14 cellular contexts compared by ENCODE assay signal in the genomic region with DNA sequence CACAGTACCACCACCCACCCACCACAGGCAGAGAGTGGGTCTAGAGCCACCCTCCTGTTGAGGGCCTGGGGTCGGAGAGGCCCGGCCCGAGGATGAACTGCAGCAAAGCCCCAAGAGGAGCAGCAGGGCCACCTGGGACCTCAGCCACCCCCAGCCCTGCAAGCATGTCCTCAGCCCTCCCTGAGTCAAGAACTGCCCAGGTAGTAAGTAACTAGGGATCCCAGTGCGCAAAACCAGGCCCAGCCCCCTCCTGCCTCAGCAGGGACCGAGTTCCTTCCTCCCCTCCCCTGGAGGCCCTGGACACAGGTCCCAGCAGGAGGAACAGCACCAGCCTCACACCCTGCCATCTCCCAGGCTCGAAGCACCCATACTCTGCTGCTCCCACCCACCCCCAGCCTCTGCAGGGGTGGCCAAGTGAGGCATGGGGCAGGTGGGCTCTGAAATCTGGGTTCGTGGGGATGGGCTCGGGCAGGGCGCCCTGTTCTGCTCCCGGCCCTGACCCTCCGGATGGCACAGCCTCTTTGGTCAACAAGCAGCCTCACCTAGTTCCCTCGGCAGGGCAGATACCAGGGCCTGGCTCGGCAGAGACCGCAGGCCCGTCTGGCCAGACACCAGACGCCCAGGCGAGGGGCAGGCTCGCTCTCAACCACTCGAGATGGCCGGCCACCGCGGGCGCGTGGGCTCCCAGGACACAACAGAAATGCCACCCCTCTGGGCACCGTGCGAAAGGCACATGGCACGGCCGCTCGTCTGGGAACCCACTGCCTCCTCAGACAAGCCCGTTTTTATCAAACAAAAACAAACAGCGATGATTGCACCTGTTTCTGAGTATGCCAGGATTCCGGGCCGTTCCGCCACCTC. TPM values are rescaled to one million over a fixed set of nuclear protein-coding genes. Genes with fewer than 3 reads are reported as not detected.
DNase-seq lines count a peak whose midpoint lies in the region; ATAC-seq, FAIRE-seq and TF ChIP-seq lines count a peak whose summit lies in the region.
"Had no signal": no experiment of that assay in that cellular context is flagged by ENCODE, and none has a peak within 500 bp of the region (broad histone marks: within the 10 kb centered on the region; RNA-seq: fewer than 3 reads in every experiment).

No MANE protein-coding gene starts in this region.

- peak overlapping the region; percentile 13 for H3K4ac ChIP-seq in trophoblast cell (ENCODE audit: low read depth, low read length)

- no peaks in the 10 kb centered on the region for H3K36me3 ChIP-seq in breast epithelium
- peaks cover 20 to 23% of the 10 kb centered on the region in 2 experiments for H3K36me3 ChIP-seq in trophoblast cell (ENCODE audit: control insufficient read depth in 1 of 2, insufficient read depth in 2 of 2, low read length in 2 of 2)

- no peaks in the 10 kb centered on the region for H3K27me3 Mint-ChIP-seq in MCF 10A (ENCODE audit: insufficient read depth, unreplicated experiment)
- H3K27me3 Mint-ChIP-seq: activated B cell treated with CpG ODN at 0.5 μM for 24 hours had no signal

- peak overlapping the region; percentile 23 for H2AFZ ChIP-seq in trophoblast cell (ENCODE audit: insufficient read depth, low read length, poor library complexity)

- H2BK120ac ChIP-seq in trophoblast cell (ENCODE audit: insufficient read depth, low read length, poor library complexity), result no peak overlapping the region

- FAIRE-seq in GM19239 (lab: Jason Lieb, UNC), result no peak

- no peak overlapping the region for H4K12ac ChIP-seq in trophoblast cell (ENCODE audit: low read depth, low read length)

- H3K79me2 ChIP-seq in trophoblast cell (ENCODE audit: control insufficient read depth, insufficient read depth, low read length, poor library complexity), result no peaks in the 10 kb centered on the region

- POLR2A ChIA-PET in MCF 10A (lab: Yijun Ruan, JAX), result no interaction called here

- BruUV-seq in MCF 10A (replicated peaks; lab: Mats Ljungman, UMichigan), result no TSS peak

- peak overlapping the region; percentile 37 for H4K91ac ChIP-seq in trophoblast cell (ENCODE audit: low read depth, low read length)

- peaks cover 7% of the 10 kb centered on the region for H3K79me1 ChIP-seq in trophoblast cell (ENCODE audit: low read length)

- DNase-seq in breast epithelium (ENCODE audit: low spot score in 2 of 2) (no peak), MCF 10A (ENCODE audit: unreplicated experiment) (no peak), right cardiac atrium (peak; percentile 13 to 52 (median 46)), trophoblast cell (no peak), GM19239 (ENCODE audit: insufficient read length, low spot score) (no peak)
- no peak for DNase-seq in effector CD8-positive, alpha-beta T cell (lab: John Stamatoyannopoulos, UW)
- no peak for DNase-seq in activated CD8-positive, alpha-beta memory T cell treated with anti-CD3 and anti-CD28 coated beads, Interleukin-2, amount 50 U/mL, for 48 hours
- DNase-seq: activated B cell treated with CpG ODN at 0.5 μM for 24 hours, amygdala, DMS 273 treated with DMSO at 0.1 percent for 48 hours, NCI-H1694 treated with DMSO at 0.1 percent for 48 hours, NCI-H774 had no signal

- H3K27ac ChIP-seq in breast epithelium (peak overlapping the region; percentile 30 to 54), right cardiac atrium (ENCODE audit: low read length) (no peak overlapping the region), trophoblast cell (ENCODE audit: low read depth, low read length) (no peak overlapping the region)
- H3K27ac ChIP-seq: SJSA1 had no signal

- no peak overlapping the region for H3K4me3 Mint-ChIP-seq in MCF 10A (ENCODE audit: unreplicated experiment)
- H3K4me3 Mint-ChIP-seq: activated B cell treated with CpG ODN at 0.5 μM for 24 hours had no signal

- CTCF ChIA-PET in MCF 10A (lab: Yijun Ruan, JAX), result no interaction called here

- 83% methylated on average over 34 of the region's 34 CpGs for WGBS in right cardiac atrium
- no CpG with 5 or more reads among the region's 34 CpGs for WGBS in trophoblast cell (ENCODE audit: extremely low coverage, insufficient coverage, insufficient read length)

- H4K8ac ChIP-seq in trophoblast cell (ENCODE audit: low read depth, low read length), result peak overlapping the region; percentile 50

- H3K9ac ChIP-seq in trophoblast cell (ENCODE audit: low read length), result no peak overlapping the region

- no peak overlapping the region for H2BK5ac ChIP-seq in trophoblast cell (ENCODE audit: low read depth, low read length, poor library complexity)

- H3K9me3 ChIP-seq in breast epithelium (no peaks in the 10 kb centered on the region), right cardiac atrium (ENCODE audit: control insufficient read depth, low read length) (no peaks in the 10 kb centered on the region), trophoblast cell (ENCODE audit: insufficient read depth, low read depth, low read length) (peaks cover 7% of the 10 kb centered on the region)
- H3K9me3 ChIP-seq: SJSA1 had no signal

- H2AK5ac ChIP-seq in trophoblast cell (ENCODE audit: low read length), result peak overlapping the region; percentile 67

- no peak overlapping the region for H3K27ac Mint-ChIP-seq in MCF 10A (ENCODE audit: low read depth, unreplicated experiment)
- H3K27ac Mint-ChIP-seq: activated B cell treated with CpG ODN at 0.5 μM for 24 hours had no signal

- TF ChIP-seq POLR2A in breast epithelium (IDR thresholded peaks at IDR 0.05), result no peak

- TF ChIP-seq CTCF in breast epithelium (IDR thresholded peaks at IDR 0.05) (no peak), MCF 10A (IDR thresholded peaks at IDR 0.05; ENCODE audit: unreplicated experiment) (no peak)

- no peaks in the 10 kb centered on the region for H3K4me1 ChIP-seq in breast epithelium
- H3K4me1 ChIP-seq in right cardiac atrium (ENCODE audit: control insufficient read depth, insufficient read depth, low read length), result no peaks in the 10 kb centered on the region
- H3K4me1 ChIP-seq in trophoblast cell (ENCODE audit: control insufficient read depth in 1 of 2, insufficient read depth in 2 of 2, low read length in 2 of 2), result peaks cover 15 to 18% of the 10 kb centered on the region in 2 experiments
- H3K4me1 ChIP-seq: SJSA1 had no signal

- H3K14ac ChIP-seq in trophoblast cell (ENCODE audit: low read length), result peak overlapping the region; percentile 40

- no peak overlapping the region for H3K23ac ChIP-seq in trophoblast cell (ENCODE audit: low read length)

- H3K27me3 ChIP-seq in breast epithelium (no peaks in the 10 kb centered on the region), right cardiac atrium (ENCODE audit: control insufficient read depth, insufficient read depth) (no peaks in the 10 kb centered on the region), trophoblast cell (ENCODE audit: insufficient read depth, low read length) (no peaks in the 10 kb centered on the region)
- H3K27me3 ChIP-seq: SJSA1 had no signal

- H3K18ac ChIP-seq in trophoblast cell (ENCODE audit: low read length), result peak overlapping the region; percentile 49

- H3K4me1 Mint-ChIP-seq in MCF 10A (ENCODE audit: insufficient read depth, unreplicated experiment), result no peaks in the 10 kb centered on the region
- H3K4me1 Mint-ChIP-seq: activated B cell treated with CpG ODN at 0.5 μM for 24 hours had no signal

- ATAC-seq in right cardiac atrium (no peak), HG02840 (IDR thresholded peaks at IDR 0.05; ENCODE audit: low FRiP score, unreplicated experiment) (no peak)

- no peak overlapping the region for H3K4me2 ChIP-seq in trophoblast cell (ENCODE audit: low read length)

- intact Hi-C loops in breast epithelium (cut with DNase I; ENCODE audit: low total_unique reads) (loop anchor here (5.0 kb wide), 1 partner anchor 167 kb away; no protein-coding TSS in a partner anchor), MCF 10A (cut with micrococcal nuclease) (no loop called here), right cardiac atrium (cut with DNase I) (no loop called here)

- peak overlapping the region; percentile 38 for H2BK12ac ChIP-seq in trophoblast cell (ENCODE audit: low read length)

- peaks cover 45% of the 10 kb centered on the region for H3K36me3 Mint-ChIP-seq in MCF 10A (ENCODE audit: insufficient read depth, unreplicated experiment)

- H3K9me3 Mint-ChIP-seq in MCF 10A (ENCODE audit: unreplicated experiment), result no peaks in the 10 kb centered on the region
- H3K9me3 Mint-ChIP-seq: activated B cell treated with CpG ODN at 0.5 μM for 24 hours had no signal

- H3K4me3 ChIP-seq in breast epithelium (no peak overlapping the region), right cardiac atrium (ENCODE audit: low read length) (no peak overlapping the region), trophoblast cell (ENCODE audit: low read depth, low read length) (no peak overlapping the region)
- H3K4me3 ChIP-seq: SJSA1 had no signal

RNA-seq across cellular contexts. Expression of a gene that starts 15.2 kb away (rescaled TPM):
- total RNA-seq in breast epithelium (10 to 100 TPM; 19.8 to 33.4 (median 31.2) TPM), MCF 10A (2022) (20.1 and 26.6 TPM in 2 replicates), right cardiac atrium (10 to 100 TPM; 32.2 to 44.3 (median 38.4) TPM)
- polyA plus RNA-seq in right cardiac atrium, result 18.3 TPM
- 9.7 and 10.6 TPM in 2 replicates for polyA plus RNA-seq in trophoblast cell (2013)

Comparison
In these comparisons a context has a peak if more than half of its experiments do, and no peak if none do; other contexts are left out.
1. DNase-seq: peak in right cardiac atrium (3 of 3); none in breast epithelium (0 of 2), MCF 10A (single experiment), trophoblast cell (0 of 2), GM19239 (single experiment), effector CD8-positive, alpha-beta T cell (single experiment) and activated CD8-positive, alpha-beta memory T cell treated with anti-CD3 and anti-CD28 coated beads, Interleukin-2, amount 50 U/mL, for 48 hours (single experiment).
2. H3K27ac ChIP-seq: peak in breast epithelium (2 of 2); none in right cardiac atrium (single experiment) and trophoblast cell (single experiment).